8 cellular contexts compared by ENCODE assay signal in the genomic region with DNA sequence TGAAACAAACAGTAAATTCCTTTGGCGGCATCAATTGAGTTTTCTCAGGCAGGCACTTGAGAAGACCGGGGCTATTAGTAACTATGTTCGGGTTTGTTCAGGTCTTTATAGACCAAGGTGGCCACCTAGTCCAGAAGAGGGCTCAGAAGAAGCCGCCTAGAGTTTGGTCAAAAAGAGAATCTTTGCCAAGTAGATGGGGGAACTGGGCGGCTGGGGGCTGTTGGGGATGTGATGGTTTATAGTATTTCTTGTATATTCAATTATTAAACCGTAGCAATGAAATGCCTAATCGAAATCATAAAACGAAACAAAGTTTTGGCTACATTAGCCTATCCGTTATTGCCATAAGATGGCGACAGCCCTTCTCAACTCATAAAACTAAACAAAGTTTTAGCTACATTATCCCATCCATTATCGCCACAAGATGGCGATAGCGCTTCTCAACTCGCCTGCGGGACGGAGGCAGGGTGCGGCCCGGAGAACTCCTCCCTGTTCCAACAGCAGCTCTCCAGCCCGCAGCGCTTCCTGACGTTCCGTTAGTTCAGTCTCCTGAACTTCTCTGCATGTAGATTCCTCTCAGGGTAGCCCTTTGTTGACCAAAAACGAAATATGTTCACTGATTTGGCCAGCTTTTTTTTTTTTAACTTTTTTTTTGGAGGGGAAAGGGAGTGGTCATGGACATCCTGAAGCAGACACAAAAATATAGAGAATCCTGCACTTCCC.
DNase-seq lines count a peak whose midpoint lies in the region; ATAC-seq and TF ChIP-seq lines count a peak whose summit lies in the region.

No MANE protein-coding gene starts in this region.

- no peaks in the 10 kb centered on the region for H3K27me3 ChIP-seq in muscle layer of duodenum (ENCODE audit: low read depth, low read length)

- H3K9me3 ChIP-seq in muscle layer of duodenum (ENCODE audit: control insufficient read depth in 1 of 2, low read length in 2 of 2): no peaks in the 10 kb centered on the region

- DNase-seq in AG04449 (ENCODE audit: low read depth, low spot score) (peak; percentile 38), NOMO-1 (lab: John Stamatoyannopoulos, UW; ENCODE audit: unreplicated experiment in 2 of 2) (peak; percentile 82 to 87), epidermal melanocyte (ENCODE audit: insufficient read length, low spot score) (peak; percentile 60)
- peak; percentile 79 for DNase-seq in activated CD8-positive, alpha-beta memory T cell treated with anti-CD3 and anti-CD28 coated beads, Interleukin-2, amount 50 U/mL, for 4 hours
- peak; percentile 76 to 85 for DNase-seq in stimulated activated effector memory CD8-positive, alpha-beta T cell treated with anti-CD3 and anti-CD28 coated beads, Interleukin-12 subunit alpha, Interleukin-12 subunit beta, amount 100 ng/mL, for 72 hours (ENCODE audit: low spot score in 2 of 2)

- peak; percentile 51 for ATAC-seq in GM18858 (IDR thresholded peaks at IDR 0.05; ENCODE audit: unreplicated experiment)
- ATAC-seq in HG03108 (IDR thresholded peaks at IDR 0.05; ENCODE audit: unreplicated experiment): peak; percentile 46
- peak; percentile 86 for ATAC-seq in stimulated activated effector memory CD8-positive, alpha-beta T cell treated with anti-CD3 and anti-CD28 coated beads, Interleukin-12 subunit alpha, Interleukin-12 subunit beta, amount 100 ng/mL, for 72 hours

- no peak overlapping the region for H3K27ac ChIP-seq in muscle layer of duodenum (ENCODE audit: low read length)

- H3K4me3 ChIP-seq in AG04449 (ENCODE audit: low read depth, low read length) (peak overlapping the region; percentile 52), muscle layer of duodenum (ENCODE audit: low read depth in 1 of 2, low read length in 2 of 2) (peak overlapping the region; percentile 53 to 54)

- no peaks in the 10 kb centered on the region for H3K36me3 ChIP-seq in muscle layer of duodenum (ENCODE audit: control insufficient read depth in 1 of 2, insufficient read depth in 2 of 2, low read length in 2 of 2)

- POLR2A ChIA-PET in AG04449 (lab: Yijun Ruan, JAX): interaction anchor here (0.6 to 1.1 kb wide), 4 partner anchors 20 to 767 kb away, joined by 3 to 12 read pairs (median 6); a partner anchor contains a TSS

- peak overlapping the region; percentile 71 for H3K4me3 Mint-ChIP-seq in stimulated activated effector memory CD8-positive, alpha-beta T cell treated with anti-CD3 and anti-CD28 coated beads, Interleukin-12 subunit alpha, Interleukin-12 subunit beta, amount 100 ng/mL, for 72 hours

- H3K4me1 Mint-ChIP-seq in stimulated activated effector memory CD8-positive, alpha-beta T cell treated with anti-CD3 and anti-CD28 coated beads, Interleukin-12 subunit alpha, Interleukin-12 subunit beta, amount 100 ng/mL, for 72 hours: peaks cover 15% of the 10 kb centered on the region

- CTCF ChIA-PET in AG04449 (lab: Yijun Ruan, JAX): interaction anchor here (0.6 to 8.1 kb wide), 40 partner anchors 9 to 1140 kb away, joined by 3 to 50 read pairs (median 4); a partner anchor contains a TSS

- peak overlapping the region; percentile 83 for H3K27ac Mint-ChIP-seq in stimulated activated effector memory CD8-positive, alpha-beta T cell treated with anti-CD3 and anti-CD28 coated beads, Interleukin-12 subunit alpha, Interleukin-12 subunit beta, amount 100 ng/mL, for 72 hours

- H3K4me1 ChIP-seq in muscle layer of duodenum (ENCODE audit: control insufficient read depth in 1 of 2, insufficient read depth in 2 of 2, low read length in 2 of 2): peaks cover 4 to 7% of the 10 kb centered on the region in 2 donors

- peak; percentile 72 for TF ChIP-seq CTCF in AG04449 (IDR thresholded peaks at IDR 0.05; ENCODE audit: insufficient read depth, low read length, missing control alignments)

- no peaks in the 10 kb centered on the region for H3K36me3 Mint-ChIP-seq in stimulated activated effector memory CD8-positive, alpha-beta T cell treated with anti-CD3 and anti-CD28 coated beads, Interleukin-12 subunit alpha, Interleukin-12 subunit beta, amount 100 ng/mL, for 72 hours

- no peaks in the 10 kb centered on the region for H3K9me3 Mint-ChIP-seq in stimulated activated effector memory CD8-positive, alpha-beta T cell treated with anti-CD3 and anti-CD28 coated beads, Interleukin-12 subunit alpha, Interleukin-12 subunit beta, amount 100 ng/mL, for 72 hours
